In the genomic region with DNA sequence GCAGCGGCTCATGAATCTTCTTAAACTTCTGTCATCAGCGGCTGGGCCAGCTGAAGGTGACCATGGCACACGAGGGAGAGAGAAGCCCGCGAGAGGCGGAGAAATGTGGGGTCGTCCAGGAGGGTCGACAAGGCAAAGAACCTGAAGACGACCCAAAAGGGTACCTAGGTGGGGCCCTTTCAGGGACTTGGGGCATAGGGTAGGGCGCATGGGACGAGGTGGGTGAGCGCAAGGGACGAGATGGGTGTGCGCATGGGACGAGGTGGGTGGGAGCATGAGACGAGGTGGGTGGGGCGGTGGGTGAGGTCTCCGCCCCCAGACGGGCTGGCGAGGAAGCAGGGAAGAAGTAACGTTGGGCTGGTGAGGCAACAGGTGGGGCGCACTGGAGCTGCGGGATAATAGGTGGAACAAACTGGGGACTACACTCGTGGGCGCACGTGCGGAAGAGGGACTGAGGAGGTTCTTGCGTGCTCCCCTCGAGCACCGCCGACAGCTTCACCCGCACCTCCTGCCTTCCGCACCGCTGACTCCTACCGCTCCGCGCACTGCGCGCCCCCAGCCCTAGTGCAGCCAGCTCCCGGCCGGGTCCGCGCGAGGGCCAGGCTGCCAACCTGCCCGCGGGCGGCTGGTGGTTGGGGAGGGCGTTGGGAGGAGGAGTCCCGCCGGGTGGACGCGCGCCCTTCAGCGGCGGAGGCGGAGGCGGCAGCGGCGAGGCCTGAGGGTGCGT, we compare ENCODE assay signal across 2 cellular contexts.
TF ChIP-seq lines count a peak whose summit lies in the region.

No MANE protein-coding gene starts in this region.

TF ChIP-seq in HEK293, 187 proteins besides CTCF, POLR2A, EP300 and RAD21 (continues in another document):
- TF ChIP-seq ZNF169 (tag by site-specific recombination; IDR thresholded peaks at IDR 0.05): 0 out of 2 replicates have a peak, but pooled peaks have one; percentile 50
- no peak for TF ChIP-seq ZNF416 (tag by site-specific recombination; IDR thresholded peaks at IDR 0.05)
- TF ChIP-seq ZNF510 (tag by site-specific recombination; IDR thresholded peaks at IDR 0.05; ENCODE audit: insufficient replicate concordance): no peak
- peak; percentile 87; the same call in 1 of the 2 replicates for TF ChIP-seq ZNF785 (tag by site-specific recombination; IDR thresholded peaks at IDR 0.05)
- 0 out of 2 replicates have a peak, but pooled peaks have one; percentile 92 for TF ChIP-seq ZNF223 (tag by site-specific recombination; IDR thresholded peaks at IDR 0.05)
- TF ChIP-seq, protein P1, sequence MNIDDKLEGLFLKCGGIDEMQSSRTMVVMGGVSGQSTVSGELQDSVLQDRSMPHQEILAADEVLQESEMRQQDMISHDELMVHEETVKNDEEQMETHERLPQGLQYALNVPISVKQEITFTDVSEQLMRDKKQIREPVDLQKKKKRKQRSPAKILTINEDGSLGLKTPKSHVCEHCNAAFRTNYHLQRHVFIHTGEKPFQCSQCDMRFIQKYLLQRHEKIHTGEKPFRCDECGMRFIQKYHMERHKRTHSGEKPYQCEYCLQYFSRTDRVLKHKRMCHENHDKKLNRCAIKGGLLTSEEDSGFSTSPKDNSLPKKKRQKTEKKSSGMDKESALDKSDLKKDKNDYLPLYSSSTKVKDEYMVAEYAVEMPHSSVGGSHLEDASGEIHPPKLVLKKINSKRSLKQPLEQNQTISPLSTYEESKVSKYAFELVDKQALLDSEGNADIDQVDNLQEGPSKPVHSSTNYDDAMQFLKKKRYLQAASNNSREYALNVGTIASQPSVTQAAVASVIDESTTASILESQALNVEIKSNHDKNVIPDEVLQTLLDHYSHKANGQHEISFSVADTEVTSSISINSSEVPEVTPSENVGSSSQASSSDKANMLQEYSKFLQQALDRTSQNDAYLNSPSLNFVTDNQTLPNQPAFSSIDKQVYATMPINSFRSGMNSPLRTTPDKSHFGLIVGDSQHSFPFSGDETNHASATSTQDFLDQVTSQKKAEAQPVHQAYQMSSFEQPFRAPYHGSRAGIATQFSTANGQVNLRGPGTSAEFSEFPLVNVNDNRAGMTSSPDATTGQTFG (tag by site-specific recombination; IDR thresholded peaks at IDR 0.05; ENCODE audit: borderline replicate concordance): no peak
- TF ChIP-seq ZNF114 (tag by site-specific recombination; IDR thresholded peaks at IDR 0.05): no peak
- peak; percentile 95 for TF ChIP-seq ZNF561 (tag by site-specific recombination; IDR thresholded peaks at IDR 0.05; ENCODE audit: borderline replicate concordance)
- TF ChIP-seq ZNF777 (tag by site-specific recombination; IDR thresholded peaks at IDR 0.05; ENCODE audit: borderline replicate concordance): peak; percentile 57; the same call in 1 of the 2 replicates
- TF ChIP-seq, protein P2, sequence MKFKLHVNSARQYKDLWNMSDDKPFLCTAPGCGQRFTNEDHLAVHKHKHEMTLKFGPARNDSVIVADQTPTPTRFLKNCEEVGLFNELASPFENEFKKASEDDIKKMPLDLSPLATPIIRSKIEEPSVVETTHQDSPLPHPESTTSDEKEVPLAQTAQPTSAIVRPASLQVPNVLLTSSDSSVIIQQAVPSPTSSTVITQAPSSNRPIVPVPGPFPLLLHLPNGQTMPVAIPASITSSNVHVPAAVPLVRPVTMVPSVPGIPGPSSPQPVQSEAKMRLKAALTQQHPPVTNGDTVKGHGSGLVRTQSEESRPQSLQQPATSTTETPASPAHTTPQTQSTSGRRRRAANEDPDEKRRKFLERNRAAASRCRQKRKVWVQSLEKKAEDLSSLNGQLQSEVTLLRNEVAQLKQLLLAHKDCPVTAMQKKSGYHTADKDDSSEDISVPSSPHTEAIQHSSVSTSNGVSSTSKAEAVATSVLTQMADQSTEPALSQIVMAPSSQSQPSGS (tag by site-specific recombination; IDR thresholded peaks at IDR 0.05; ENCODE audit: low read depth): no peak
- no peak; the same call in 1 of the 2 replicates for TF ChIP-seq REPIN1 (tag by site-specific recombination; IDR thresholded peaks at IDR 0.05; ENCODE audit: low read depth)
- TF ChIP-seq, protein P3, sequence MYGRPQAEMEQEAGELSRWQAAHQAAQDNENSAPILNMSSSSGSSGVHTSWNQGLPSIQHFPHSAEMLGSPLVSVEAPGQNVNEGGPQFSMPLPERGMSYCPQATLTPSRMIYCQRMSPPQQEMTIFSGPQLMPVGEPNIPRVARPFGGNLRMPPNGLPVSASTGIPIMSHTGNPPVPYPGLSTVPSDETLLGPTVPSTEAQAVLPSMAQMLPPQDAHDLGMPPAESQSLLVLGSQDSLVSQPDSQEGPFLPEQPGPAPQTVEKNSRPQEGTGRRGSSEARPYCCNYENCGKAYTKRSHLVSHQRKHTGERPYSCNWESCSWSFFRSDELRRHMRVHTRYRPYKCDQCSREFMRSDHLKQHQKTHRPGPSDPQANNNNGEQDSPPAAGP (tag by site-specific recombination; IDR thresholded peaks at IDR 0.05): peak; percentile 95
- TF ChIP-seq ZNF776 (tag by site-specific recombination; IDR thresholded peaks at IDR 0.05; ENCODE audit: borderline replicate concordance): no peak
- TF ChIP-seq, protein P4, sequence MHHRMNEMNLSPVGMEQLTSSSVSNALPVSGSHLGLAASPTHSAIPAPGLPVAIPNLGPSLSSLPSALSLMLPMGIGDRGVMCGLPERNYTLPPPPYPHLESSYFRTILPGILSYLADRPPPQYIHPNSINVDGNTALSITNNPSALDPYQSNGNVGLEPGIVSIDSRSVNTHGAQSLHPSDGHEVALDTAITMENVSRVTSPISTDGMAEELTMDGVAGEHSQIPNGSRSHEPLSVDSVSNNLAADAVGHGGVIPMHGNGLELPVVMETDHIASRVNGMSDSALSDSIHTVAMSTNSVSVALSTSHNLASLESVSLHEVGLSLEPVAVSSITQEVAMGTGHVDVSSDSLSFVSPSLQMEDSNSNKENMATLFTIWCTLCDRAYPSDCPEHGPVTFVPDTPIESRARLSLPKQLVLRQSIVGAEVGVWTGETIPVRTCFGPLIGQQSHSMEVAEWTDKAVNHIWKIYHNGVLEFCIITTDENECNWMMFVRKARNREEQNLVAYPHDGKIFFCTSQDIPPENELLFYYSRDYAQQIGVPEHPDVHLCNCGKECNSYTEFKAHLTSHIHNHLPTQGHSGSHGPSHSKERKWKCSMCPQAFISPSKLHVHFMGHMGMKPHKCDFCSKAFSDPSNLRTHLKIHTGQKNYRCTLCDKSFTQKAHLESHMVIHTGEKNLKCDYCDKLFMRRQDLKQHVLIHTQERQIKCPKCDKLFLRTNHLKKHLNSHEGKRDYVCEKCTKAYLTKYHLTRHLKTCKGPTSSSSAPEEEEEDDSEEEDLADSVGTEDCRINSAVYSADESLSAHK (tag by site-specific recombination; IDR thresholded peaks at IDR 0.05): no peak
- peak; percentile 40; the same call in 1 of the 2 replicates for TF ChIP-seq KLF10 (tag by site-specific recombination; IDR thresholded peaks at IDR 0.05)
- TF ChIP-seq SP7 (tag by site-specific recombination; IDR thresholded peaks at IDR 0.05): peak; percentile 76; the same call in 1 of the 2 replicates
- no peak for TF ChIP-seq BCL11B (tag by site-specific recombination; IDR thresholded peaks at IDR 0.05; ENCODE audit: low read depth)
- TF ChIP-seq ZNF24 (tag by site-specific recombination; IDR thresholded peaks at IDR 0.05): peak; percentile 78; the same call in 1 of the 2 replicates
- TF ChIP-seq ZNF324 (tag by site-specific recombination; IDR thresholded peaks at IDR 0.05): peak; percentile 89
- no peak for TF ChIP-seq ZNF626 (tag by site-specific recombination; IDR thresholded peaks at IDR 0.05)

TF ChIP-seq in K562, 482 proteins besides CTCF, POLR2A, EP300 and RAD21 (continues in another document):
- TF ChIP-seq EP400 (IDR thresholded peaks at IDR 0.05) (peak; percentile 46; the same call in 1 of the 2 replicates), XRCC5 (IDR thresholded peaks at IDR 0.05; ENCODE audit: low read depth, low read length) (no peak), NONO (IDR thresholded peaks at IDR 0.05; ENCODE audit: low read depth in 2 of 2, low read length in 1 of 2) (no peak), POLR2B (IDR thresholded peaks at IDR 0.05; ENCODE audit: low read depth, partially characterized antibody) (peak; percentile 46), POLR2G (IDR thresholded peaks at IDR 0.05; ENCODE audit: low read depth, low read length) (peak; percentile 78), ZNF586 (CRISPR knock-in tag; conservative IDR thresholded peaks at IDR 0.05) (no peak), HNRNPK (IDR thresholded peaks at IDR 0.05; ENCODE audit: low read depth, low read length, poor library complexity, severe bottlenecking) (peak; percentile 22), ZNF121 (CRISPR knock-in tag; conservative IDR thresholded peaks at IDR 0.05) (no peak), SOX6 (IDR thresholded peaks at IDR 0.05) (no peak), NR2F6 (CRISPR knock-in tag; IDR thresholded peaks at IDR 0.05) (no peak), ZKSCAN1 (IDR thresholded peaks at IDR 0.05; ENCODE audit: low read depth, low read length) (no peak), ZKSCAN8 (CRISPR knock-in tag; IDR thresholded peaks at IDR 0.05) (no peak), ZNF584 (CRISPR knock-in tag; IDR thresholded peaks at IDR 0.05; ENCODE audit: low read depth) (no peak), ZFX (CRISPR knock-in tag; IDR thresholded peaks at IDR 0.05) (peak; percentile 35; the same call in 1 of the 2 replicates)
- TF ChIP-seq, protein P5, sequence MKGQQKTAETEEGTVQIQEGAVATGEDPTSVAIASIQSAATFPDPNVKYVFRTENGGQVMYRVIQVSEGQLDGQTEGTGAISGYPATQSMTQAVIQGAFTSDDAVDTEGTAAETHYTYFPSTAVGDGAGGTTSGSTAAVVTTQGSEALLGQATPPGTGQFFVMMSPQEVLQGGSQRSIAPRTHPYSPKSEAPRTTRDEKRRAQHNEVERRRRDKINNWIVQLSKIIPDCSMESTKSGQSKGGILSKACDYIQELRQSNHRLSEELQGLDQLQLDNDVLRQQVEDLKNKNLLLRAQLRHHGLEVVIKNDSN (CRISPR knock-in tag; IDR thresholded peaks at IDR 0.05): peak; percentile 60
- TF ChIP-seq, protein P6, sequence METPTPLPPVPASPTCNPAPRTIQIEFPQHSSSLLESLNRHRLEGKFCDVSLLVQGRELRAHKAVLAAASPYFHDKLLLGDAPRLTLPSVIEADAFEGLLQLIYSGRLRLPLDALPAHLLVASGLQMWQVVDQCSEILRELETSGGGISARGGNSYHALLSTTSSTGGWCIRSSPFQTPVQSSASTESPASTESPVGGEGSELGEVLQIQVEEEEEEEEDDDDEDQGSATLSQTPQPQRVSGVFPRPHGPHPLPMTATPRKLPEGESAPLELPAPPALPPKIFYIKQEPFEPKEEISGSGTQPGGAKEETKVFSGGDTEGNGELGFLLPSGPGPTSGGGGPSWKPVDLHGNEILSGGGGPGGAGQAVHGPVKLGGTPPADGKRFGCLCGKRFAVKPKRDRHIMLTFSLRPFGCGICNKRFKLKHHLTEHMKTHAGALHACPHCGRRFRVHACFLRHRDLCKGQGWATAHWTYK (CRISPR knock-in tag; IDR thresholded peaks at IDR 0.05): peak; percentile 67; the same call in 1 of the 2 replicates
- TF ChIP-seq, protein P7, sequence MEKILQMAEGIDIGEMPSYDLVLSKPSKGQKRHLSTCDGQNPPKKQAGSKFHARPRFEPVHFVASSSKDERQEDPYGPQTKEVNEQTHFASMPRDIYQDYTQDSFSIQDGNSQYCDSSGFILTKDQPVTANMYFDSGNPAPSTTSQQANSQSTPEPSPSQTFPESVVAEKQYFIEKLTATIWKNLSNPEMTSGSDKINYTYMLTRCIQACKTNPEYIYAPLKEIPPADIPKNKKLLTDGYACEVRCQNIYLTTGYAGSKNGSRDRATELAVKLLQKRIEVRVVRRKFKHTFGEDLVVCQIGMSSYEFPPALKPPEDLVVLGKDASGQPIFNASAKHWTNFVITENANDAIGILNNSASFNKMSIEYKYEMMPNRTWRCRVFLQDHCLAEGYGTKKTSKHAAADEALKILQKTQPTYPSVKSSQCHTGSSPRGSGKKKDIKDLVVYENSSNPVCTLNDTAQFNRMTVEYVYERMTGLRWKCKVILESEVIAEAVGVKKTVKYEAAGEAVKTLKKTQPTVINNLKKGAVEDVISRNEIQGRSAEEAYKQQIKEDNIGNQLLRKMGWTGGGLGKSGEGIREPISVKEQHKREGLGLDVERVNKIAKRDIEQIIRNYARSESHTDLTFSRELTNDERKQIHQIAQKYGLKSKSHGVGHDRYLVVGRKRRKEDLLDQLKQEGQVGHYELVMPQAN (IDR thresholded peaks at IDR 0.05; ENCODE audit: borderline replicate concordance): peak; percentile 80; the same call in 1 of the 2 replicates
